In the genomic region with DNA sequence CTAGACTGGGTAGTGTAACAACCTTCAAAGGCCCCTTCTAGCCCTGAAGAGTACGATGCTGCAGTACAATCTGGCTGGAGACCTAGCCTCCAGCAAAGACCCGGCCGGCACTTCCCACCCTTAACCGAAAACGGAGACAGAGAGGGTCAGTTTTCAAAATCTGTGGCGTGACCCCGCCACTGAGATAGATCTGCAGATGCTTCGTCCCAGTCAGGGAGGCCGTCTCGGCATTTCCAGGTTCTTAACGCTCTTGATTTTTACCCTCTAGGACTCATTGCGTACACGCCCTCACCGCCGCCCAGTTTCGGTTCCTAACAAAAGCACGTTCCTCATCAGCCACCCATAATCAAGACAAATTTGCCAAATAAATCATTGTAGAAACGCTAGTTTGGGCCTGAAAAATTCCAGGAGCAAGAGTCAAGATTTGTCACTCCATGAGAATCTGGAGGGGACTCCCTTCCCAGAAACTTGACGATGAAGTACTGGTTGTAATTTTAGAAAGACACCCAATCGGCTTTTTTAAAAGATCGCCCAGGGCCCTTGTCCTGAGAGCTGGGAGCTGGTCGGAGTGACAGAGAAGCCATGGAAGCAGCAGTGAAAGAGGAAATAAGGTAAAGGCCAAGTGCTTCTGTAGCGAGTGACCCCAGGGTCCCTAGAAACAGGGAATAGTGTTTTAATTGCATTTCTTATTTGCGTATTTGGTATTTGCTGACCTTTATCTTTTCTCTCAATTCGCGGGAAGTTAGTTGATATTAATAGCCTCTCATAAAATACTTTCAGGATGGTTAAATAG, we compare ENCODE assay signal across 8 cellular contexts. TPM values are rescaled to one million over a fixed set of nuclear protein-coding genes. Genes with fewer than 3 reads are reported as not detected.
DNase-seq lines count a peak whose midpoint lies in the region; FAIRE-seq and TF ChIP-seq lines count a peak whose summit lies in the region.

No MANE protein-coding gene starts in this region.

- H3K27ac ChIP-seq in spleen: peak overlapping the region; percentile 95 to 99 (median 98)

- TF ChIP-seq POLR2A in spleen (IDR thresholded peaks at IDR 0.05): no peak

- no peaks in the 10 kb centered on the region for H3K9me3 ChIP-seq in spleen

- H3K4me3 ChIP-seq in WI38 (ENCODE audit: low read depth, low read length): peak overlapping the region; percentile 71
- peak overlapping the region; percentile 48 for H3K4me3 ChIP-seq in bronchial epithelial cell (ENCODE audit: low read depth, low read length)
- peak overlapping the region; percentile 58 to 81 (median 72) for H3K4me3 ChIP-seq in spleen

- intact Hi-C loops in spleen (cut with DNase I; ENCODE audit: low total_unique reads): no loop called here

- H3K36me3 ChIP-seq in bronchial epithelial cell (ENCODE audit: control insufficient read depth, insufficient read depth, low read length) (no peaks in the 10 kb centered on the region), spleen (peaks cover 0 to 24% (median 9%) of the 10 kb centered on the region in 6 donors)

- H3K27me3 ChIP-seq in bronchial epithelial cell (ENCODE audit: control insufficient read depth, insufficient read depth, low read length): no peaks in the 10 kb centered on the region
- no peaks in the 10 kb centered on the region for H3K27me3 ChIP-seq in spleen (replicated peaks in 1 of 7)

- H3K4me1 ChIP-seq in spleen: peaks cover 26 to 72% (median 54%) of the 10 kb centered on the region in 6 donors

- TF ChIP-seq CTCF in WI38 (IDR thresholded peaks at IDR 0.05; ENCODE audit: low read depth, low read length): no peak
- no peak for TF ChIP-seq CTCF in bronchial epithelial cell (IDR thresholded peaks at IDR 0.05; ENCODE audit: insufficient read depth, low read length, severe bottlenecking)
- no peak for TF ChIP-seq CTCF in spleen (IDR thresholded peaks at IDR 0.05 in 8 of 11, conservative IDR thresholded peaks at IDR 0.05 in 3 of 11)

- DNase-seq in Daoy (ENCODE audit: low read depth) (peak; percentile 59), H4 (ENCODE audit: low spot score) (peak; percentile 14), MV-4-11 (lab: John Stamatoyannopoulos, UW) (peak; percentile 84), bronchial epithelial cell (ENCODE audit: low read depth) (peak; percentile 92), iris pigment epithelial cell (ENCODE audit: low read depth) (peak; percentile 68), spleen (peak; percentile 93), NCI-H1436 (lab: John Stamatoyannopoulos, UW) (no peak)

- 3 to 8% (median 4%) methylated on average over 22 to 26 of the region's 26 CpGs for WGBS in spleen, 5 donors

- FAIRE-seq in bronchial epithelial cell (lab: Jason Lieb, UNC): no peak

RNA-seq across cellular contexts. Expression of a gene that starts 0.9 kb away (rescaled TPM):
- 61.5 and 68.6 TPM in 2 replicates for total RNA-seq in Daoy (2014; rRNA removed; shearing (Covaris generic))
- 46.7 and 52.1 TPM in 2 replicates for total RNA-seq in H4 (2014; rRNA removed; shearing (Covaris generic))
- 153 and 156 TPM in 2 replicates for total RNA-seq in bronchial epithelial cell
- 10 to 100 TPM; 39.2 to 48.3 (median 43.3) TPM for total RNA-seq in spleen
- polyA plus RNA-seq in spleen: 10 to 100 TPM; 13.4 to 15.4 (median 15.0) TPM

RNA-seq across cellular contexts. Expression of a gene that starts 1.1 kb away (rescaled TPM):
- 4.8 and 5.8 TPM in 2 replicates for total RNA-seq in Daoy (2014; rRNA removed; shearing (Covaris generic))
- total RNA-seq in H4 (2014; rRNA removed; shearing (Covaris generic)): 10.4 and 16.1 TPM in 2 replicates
- total RNA-seq in bronchial epithelial cell: 13.2 and 14.1 TPM in 2 replicates
- 10 to 100 TPM; 37.9 to 65.9 (median 48.4) TPM for total RNA-seq in spleen
- polyA plus RNA-seq in spleen: 10 to 100 TPM in 1 of 3 donors, 1 to 10 TPM in 2; 7.4 to 13.2 (median 8.0) TPM
